ENCODE assay signal across 2 cellular contexts in the genomic region with DNA sequence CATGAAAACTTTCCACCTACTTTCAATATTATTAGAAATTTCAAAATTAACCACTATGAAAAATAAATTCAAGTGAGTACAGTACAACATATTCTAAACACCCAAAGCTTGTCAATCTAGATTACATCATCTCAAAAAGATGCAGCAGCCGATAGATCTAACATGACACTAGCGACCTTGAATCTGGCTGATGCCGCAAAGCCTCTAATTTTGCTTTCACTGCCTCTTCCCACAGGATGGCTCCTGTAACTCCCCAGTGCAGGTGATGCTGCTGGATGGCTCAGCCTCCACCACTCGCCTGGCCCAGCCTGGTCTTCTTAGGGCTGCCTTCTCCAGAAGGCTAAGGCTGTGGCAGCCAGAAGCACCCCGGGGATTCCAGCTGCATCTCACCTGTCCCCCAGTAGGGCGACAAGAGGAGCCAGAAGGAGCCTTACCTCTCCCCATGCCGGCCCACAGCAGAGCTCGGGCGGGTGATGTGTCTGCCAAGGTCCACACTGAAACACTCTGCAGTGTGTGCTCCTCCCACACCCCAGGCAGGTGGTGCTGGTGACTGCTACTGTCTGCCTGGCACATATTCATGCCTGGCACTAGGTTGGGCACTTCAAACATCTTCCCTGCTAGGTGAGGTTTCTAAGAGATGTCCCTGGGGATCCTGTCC.
A peak's percentile ranks its signal among the peaks of the same experiment; 100 is the strongest.
TF ChIP-seq lines count a peak whose summit lies in the region.

No MANE protein-coding gene starts in this region.

TF ChIP-seq in IMR-90, 13 proteins besides CTCF, POLR2A, EP300 and RAD21 (continued from another document):
- TF ChIP-seq, protein P1, sequence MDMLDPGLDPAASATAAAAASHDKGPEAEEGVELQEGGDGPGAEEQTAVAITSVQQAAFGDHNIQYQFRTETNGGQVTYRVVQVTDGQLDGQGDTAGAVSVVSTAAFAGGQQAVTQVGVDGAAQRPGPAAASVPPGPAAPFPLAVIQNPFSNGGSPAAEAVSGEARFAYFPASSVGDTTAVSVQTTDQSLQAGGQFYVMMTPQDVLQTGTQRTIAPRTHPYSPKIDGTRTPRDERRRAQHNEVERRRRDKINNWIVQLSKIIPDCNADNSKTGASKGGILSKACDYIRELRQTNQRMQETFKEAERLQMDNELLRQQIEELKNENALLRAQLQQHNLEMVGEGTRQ (IDR thresholded peaks at IDR 0.05; ENCODE audit: low read depth, low read length), result no peak
- no peak for TF ChIP-seq CEBPB (IDR thresholded peaks at IDR 0.05; ENCODE audit: low read depth, low read length)
- TF ChIP-seq, protein P2, sequence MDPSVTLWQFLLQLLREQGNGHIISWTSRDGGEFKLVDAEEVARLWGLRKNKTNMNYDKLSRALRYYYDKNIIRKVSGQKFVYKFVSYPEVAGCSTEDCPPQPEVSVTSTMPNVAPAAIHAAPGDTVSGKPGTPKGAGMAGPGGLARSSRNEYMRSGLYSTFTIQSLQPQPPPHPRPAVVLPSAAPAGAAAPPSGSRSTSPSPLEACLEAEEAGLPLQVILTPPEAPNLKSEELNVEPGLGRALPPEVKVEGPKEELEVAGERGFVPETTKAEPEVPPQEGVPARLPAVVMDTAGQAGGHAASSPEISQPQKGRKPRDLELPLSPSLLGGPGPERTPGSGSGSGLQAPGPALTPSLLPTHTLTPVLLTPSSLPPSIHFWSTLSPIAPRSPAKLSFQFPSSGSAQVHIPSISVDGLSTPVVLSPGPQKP (IDR thresholded peaks at IDR 0.05; ENCODE audit: borderline replicate concordance, low read depth, low read length), result no peak
- TF ChIP-seq SMC3 (IDR thresholded peaks at IDR 0.05; ENCODE audit: low read depth, low read length), result no peak
- no peak for TF ChIP-seq RCOR1 (IDR thresholded peaks at IDR 0.05; ENCODE audit: insufficient replicate concordance, low read length)
- no peak for TF ChIP-seq NFE2L2 (IDR thresholded peaks at IDR 0.05; ENCODE audit: low read depth, low read length)
- TF ChIP-seq CHD1 (IDR thresholded peaks at IDR 0.05; ENCODE audit: low read depth, low read length), result no peak
- no peak for TF ChIP-seq MXI1 (IDR thresholded peaks at IDR 0.05; ENCODE audit: borderline replicate concordance, low read depth, low read length)
- TF ChIP-seq RFX5 (IDR thresholded peaks at IDR 0.05; ENCODE audit: low read depth, low read length), result no peak
- no peak for TF ChIP-seq FOS (IDR thresholded peaks at IDR 0.05; ENCODE audit: low read depth, low read length)
- no peak for TF ChIP-seq MAFK (IDR thresholded peaks at IDR 0.05; ENCODE audit: low read depth, low read length)

TF ChIP-seq in HepG2, 621 proteins besides CTCF, POLR2A, EP300 and RAD21 (continued from another document and continues in another):
- TF ChIP-seq SKIL (CRISPR knock-in tag; IDR thresholded peaks at IDR 0.05; ENCODE audit: borderline replicate concordance) (0 out of 2 replicates have a peak, but pooled peaks have one; percentile 17), ZNF451 (CRISPR knock-in tag; IDR thresholded peaks at IDR 0.05) (no peak), LCORL (IDR thresholded peaks at IDR 0.05) (no peak), LCORL (CRISPR knock-in tag; IDR thresholded peaks at IDR 0.05) (no peak), TGIF2 (CRISPR knock-in tag; IDR thresholded peaks at IDR 0.05) (no peak), ZNF350 (CRISPR knock-in tag; IDR thresholded peaks at IDR 0.05; ENCODE audit: borderline replicate concordance, low read depth) (no peak), ZNF337 (CRISPR knock-in tag; IDR thresholded peaks at IDR 0.05; ENCODE audit: borderline replicate concordance, low read depth) (no peak), ZC3H4 (CRISPR knock-in tag; IDR thresholded peaks at IDR 0.05; ENCODE audit: borderline replicate concordance) (no peak), ATF7 (IDR thresholded peaks at IDR 0.05) (peak; percentile 55; the same call in 1 of the 2 replicates), ATF7 (CRISPR knock-in tag; IDR thresholded peaks at IDR 0.05) (no peak), CENPX (CRISPR knock-in tag; IDR thresholded peaks at IDR 0.05) (no peak), ZSCAN22 (CRISPR knock-in tag; IDR thresholded peaks at IDR 0.05) (no peak), ZNF431 (CRISPR knock-in tag; IDR thresholded peaks at IDR 0.05; ENCODE audit: borderline replicate concordance, low read depth) (no peak), ZBTB1 (CRISPR knock-in tag; IDR thresholded peaks at IDR 0.05; ENCODE audit: borderline replicate concordance) (no peak), ZNF124 (CRISPR knock-in tag; IDR thresholded peaks at IDR 0.05) (no peak), CAMTA2 (CRISPR knock-in tag; IDR thresholded peaks at IDR 0.05; ENCODE audit: borderline replicate concordance) (no peak), SP1 (IDR thresholded peaks at IDR 0.05) (no peak), SP1 (CRISPR knock-in tag; IDR thresholded peaks at IDR 0.05) (no peak), AHR (CRISPR knock-in tag; IDR thresholded peaks at IDR 0.05) (0 out of 2 replicates have a peak, but pooled peaks have one; percentile 35), ZNF34 (CRISPR knock-in tag; IDR thresholded peaks at IDR 0.05; ENCODE audit: borderline replicate concordance) (no peak), ELF1 (CRISPR knock-in tag; IDR thresholded peaks at IDR 0.05) (no peak), ZNF891 (CRISPR knock-in tag; IDR thresholded peaks at IDR 0.05) (peak; percentile 21; the same call in 1 of the 2 replicates)
- TF ChIP-seq, protein P3, sequence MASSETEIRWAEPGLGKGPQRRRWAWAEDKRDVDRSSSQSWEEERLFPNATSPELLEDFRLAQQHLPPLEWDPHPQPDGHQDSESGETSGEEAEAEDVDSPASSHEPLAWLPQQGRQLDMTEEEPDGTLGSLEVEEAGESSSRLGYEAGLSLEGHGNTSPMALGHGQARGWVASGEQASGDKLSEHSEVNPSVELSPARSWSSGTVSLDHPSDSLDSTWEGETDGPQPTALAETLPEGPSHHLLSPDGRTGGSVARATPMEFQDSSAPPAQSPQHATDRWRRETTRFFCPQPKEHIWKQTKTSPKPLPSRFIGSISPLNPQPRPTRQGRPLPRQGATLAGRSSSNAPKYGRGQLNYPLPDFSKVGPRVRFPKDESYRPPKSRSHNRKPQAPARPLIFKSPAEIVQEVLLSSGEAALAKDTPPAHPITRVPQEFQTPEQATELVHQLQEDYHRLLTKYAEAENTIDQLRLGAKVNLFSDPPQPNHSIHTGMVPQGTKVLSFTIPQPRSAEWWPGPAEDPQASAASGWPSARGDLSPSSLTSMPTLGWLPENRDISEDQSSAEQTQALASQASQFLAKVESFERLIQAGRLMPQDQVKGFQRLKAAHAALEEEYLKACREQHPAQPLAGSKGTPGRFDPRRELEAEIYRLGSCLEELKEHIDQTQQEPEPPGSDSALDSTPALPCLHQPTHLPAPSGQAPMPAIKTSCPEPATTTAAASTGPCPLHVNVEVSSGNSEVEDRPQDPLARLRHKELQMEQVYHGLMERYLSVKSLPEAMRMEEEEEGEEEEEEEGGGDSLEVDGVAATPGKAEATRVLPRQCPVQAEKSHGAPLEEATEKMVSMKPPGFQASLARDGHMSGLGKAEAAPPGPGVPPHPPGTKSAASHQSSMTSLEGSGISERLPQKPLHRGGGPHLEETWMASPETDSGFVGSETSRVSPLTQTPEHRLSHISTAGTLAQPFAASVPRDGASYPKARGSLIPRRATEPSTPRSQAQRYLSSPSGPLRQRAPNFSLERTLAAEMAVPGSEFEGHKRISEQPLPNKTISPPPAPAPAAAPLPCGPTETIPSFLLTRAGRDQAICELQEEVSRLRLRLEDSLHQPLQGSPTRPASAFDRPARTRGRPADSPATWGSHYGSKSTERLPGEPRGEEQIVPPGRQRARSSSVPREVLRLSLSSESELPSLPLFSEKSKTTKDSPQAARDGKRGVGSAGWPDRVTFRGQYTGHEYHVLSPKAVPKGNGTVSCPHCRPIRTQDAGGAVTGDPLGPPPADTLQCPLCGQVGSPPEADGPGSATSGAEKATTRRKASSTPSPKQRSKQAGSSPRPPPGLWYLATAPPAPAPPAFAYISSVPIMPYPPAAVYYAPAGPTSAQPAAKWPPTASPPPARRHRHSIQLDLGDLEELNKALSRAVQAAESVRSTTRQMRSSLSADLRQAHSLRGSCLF (CRISPR knock-in tag; IDR thresholded peaks at IDR 0.05; ENCODE audit: borderline replicate concordance), result no peak
- TF ChIP-seq, protein P4, sequence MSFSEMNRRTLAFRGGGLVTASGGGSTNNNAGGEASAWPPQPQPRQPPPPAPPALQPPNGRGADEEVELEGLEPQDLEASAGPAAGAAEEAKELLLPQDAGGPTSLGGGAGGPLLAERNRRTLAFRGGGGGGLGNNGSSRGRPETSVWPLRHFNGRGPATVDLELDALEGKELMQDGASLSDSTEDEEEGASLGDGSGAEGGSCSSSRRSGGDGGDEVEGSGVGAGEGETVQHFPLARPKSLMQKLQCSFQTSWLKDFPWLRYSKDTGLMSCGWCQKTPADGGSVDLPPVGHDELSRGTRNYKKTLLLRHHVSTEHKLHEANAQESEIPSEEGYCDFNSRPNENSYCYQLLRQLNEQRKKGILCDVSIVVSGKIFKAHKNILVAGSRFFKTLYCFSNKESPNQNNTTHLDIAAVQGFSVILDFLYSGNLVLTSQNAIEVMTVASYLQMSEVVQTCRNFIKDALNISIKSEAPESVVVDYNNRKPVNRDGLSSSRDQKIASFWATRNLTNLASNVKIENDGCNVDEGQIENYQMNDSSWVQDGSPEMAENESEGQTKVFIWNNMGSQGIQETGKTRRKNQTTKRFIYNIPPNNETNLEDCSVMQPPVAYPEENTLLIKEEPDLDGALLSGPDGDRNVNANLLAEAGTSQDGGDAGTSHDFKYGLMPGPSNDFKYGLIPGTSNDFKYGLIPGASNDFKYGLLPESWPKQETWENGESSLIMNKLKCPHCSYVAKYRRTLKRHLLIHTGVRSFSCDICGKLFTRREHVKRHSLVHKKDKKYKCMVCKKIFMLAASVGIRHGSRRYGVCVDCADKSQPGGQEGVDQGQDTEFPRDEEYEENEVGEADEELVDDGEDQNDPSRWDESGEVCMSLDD (CRISPR knock-in tag; IDR thresholded peaks at IDR 0.05; ENCODE audit: borderline replicate concordance), result no peak
- TF ChIP-seq, protein P5, sequence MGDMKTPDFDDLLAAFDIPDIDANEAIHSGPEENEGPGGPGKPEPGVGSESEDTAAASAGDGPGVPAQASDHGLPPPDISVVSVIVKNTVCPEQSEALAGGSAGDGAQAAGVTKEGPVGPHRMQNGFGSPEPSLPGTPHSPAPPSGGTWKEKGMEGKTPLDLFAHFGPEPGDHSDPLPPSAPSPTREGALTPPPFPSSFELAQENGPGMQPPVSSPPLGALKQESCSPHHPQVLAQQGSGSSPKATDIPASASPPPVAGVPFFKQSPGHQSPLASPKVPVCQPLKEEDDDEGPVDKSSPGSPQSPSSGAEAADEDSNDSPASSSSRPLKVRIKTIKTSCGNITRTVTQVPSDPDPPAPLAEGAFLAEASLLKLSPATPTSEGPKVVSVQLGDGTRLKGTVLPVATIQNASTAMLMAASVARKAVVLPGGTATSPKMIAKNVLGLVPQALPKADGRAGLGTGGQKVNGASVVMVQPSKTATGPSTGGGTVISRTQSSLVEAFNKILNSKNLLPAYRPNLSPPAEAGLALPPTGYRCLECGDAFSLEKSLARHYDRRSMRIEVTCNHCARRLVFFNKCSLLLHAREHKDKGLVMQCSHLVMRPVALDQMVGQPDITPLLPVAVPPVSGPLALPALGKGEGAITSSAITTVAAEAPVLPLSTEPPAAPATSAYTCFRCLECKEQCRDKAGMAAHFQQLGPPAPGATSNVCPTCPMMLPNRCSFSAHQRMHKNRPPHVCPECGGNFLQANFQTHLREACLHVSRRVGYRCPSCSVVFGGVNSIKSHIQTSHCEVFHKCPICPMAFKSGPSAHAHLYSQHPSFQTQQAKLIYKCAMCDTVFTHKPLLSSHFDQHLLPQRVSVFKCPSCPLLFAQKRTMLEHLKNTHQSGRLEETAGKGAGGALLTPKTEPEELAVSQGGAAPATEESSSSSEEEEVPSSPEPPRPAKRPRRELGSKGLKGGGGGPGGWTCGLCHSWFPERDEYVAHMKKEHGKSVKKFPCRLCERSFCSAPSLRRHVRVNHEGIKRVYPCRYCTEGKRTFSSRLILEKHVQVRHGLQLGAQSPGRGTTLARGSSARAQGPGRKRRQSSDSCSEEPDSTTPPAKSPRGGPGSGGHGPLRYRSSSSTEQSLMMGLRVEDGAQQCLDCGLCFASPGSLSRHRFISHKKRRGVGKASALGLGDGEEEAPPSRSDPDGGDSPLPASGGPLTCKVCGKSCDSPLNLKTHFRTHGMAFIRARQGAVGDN (CRISPR knock-in tag; IDR thresholded peaks at IDR 0.05), result peak; percentile 24; the same call in 1 of the 2 replicates
- TF ChIP-seq, protein P1 (IDR thresholded peaks at IDR 0.05; ENCODE audit: low read depth, low read length), result no peak
- TF ChIP-seq, protein P1 (CRISPR knock-in tag; IDR thresholded peaks at IDR 0.05; ENCODE audit: borderline replicate concordance), result no peak
